In the genomic region with DNA sequence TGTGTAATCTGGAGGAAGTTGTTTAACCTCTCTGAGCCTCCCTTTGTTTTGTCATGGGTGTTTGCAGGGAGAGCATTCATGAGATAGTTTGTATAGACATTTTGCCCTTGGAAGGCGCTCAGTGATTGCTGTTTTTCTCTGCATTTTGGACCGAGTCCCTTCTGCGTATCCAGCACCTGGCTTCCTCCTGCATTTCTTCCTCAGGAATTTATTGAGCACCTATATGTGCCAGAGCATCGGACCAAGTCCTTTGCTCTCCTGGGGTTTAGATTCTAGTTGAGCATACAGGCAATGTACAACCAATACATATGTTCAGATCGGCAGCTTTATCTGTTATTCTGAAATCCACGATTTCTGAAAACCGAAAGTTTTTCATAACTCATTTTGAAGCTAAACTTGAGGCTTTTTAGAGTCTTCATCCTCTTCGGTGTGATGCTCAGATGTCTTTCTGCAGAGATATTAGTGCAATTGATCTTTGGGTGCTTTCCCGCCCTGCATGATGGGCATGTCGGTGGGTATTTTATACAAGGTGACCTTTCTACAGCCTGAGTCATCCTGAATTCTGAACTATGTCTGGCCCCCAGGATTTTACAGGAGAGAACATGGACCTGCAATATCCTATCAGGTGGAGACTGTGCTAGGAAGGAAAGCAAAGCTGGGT, we compare ENCODE assay signal across 9 cellular contexts. TPM values are rescaled to one million over a fixed set of nuclear protein-coding genes. Genes with fewer than 3 reads are reported as not detected.
A peak's percentile ranks its signal among the peaks of the same experiment; 100 is the strongest.
DNase-seq lines count a peak whose midpoint lies in the region; ATAC-seq and TF ChIP-seq lines count a peak whose summit lies in the region.
"Had no signal": no experiment of that assay in that cellular context is flagged by ENCODE, and none has a peak within 500 bp of the region (broad histone marks: within the 10 kb centered on the region; RNA-seq: fewer than 3 reads in every experiment).

No MANE protein-coding gene starts in this region.

- DNase-seq in AG04450 (ENCODE audit: low read depth, low spot score) (no peak), Peyer's patch (no peak), mammary epithelial cell (no peak), RPMI8226 (no peak), cerebellar cortex (ENCODE audit: low spot score) (no peak), mucosa of gallbladder (ENCODE audit: low spot score) (no peak)
- DNase-seq: COR-L47 had no signal

- H3K36me3 ChIP-seq in Peyer's patch (no peaks in the 10 kb centered on the region), mammary epithelial cell (ENCODE audit: insufficient read depth, low read length) (peaks cover 4% of the 10 kb centered on the region), neutrophil (peaks cover 16% of the 10 kb centered on the region)

- no peak overlapping the region for H2AFZ ChIP-seq in mammary epithelial cell (ENCODE audit: low read depth, low read length)

- no peak for TF ChIP-seq POLR2A in Peyer's patch (IDR thresholded peaks at IDR 0.05)

- 42% methylated on average over 10 of the region's 10 CpGs for WGBS in mammary epithelial cell (ENCODE audit: low coverage, missing lambda C conversion rate)

- dilution Hi-C loops in mammary epithelial cell (cut with HindIII; ENCODE audit: low sequenced_read_pairs), result no loop called here

- peak overlapping the region; percentile 73 for H3K4me2 ChIP-seq in mammary epithelial cell (ENCODE audit: insufficient read depth, low read depth, low read length)

- ATAC-seq in HG02973 (IDR thresholded peaks at IDR 0.05; ENCODE audit: unreplicated experiment), result no peak

- CTCF ChIA-PET in AG04450 (lab: Charles Lee), result interaction anchor here (1.5 to 3.3 kb wide), 3 partner anchors 50 to 83 kb away, joined by 3 to 17 read pairs (median 9); no protein-coding TSS in a partner anchor
- CTCF ChIA-PET in mammary epithelial cell (lab: Charles Lee; ENCODE audit: low non-redundant PET), result interaction anchor here (0.6 kb wide), 1 partner anchor 12 kb away, joined by 8 read pairs; no protein-coding TSS in a partner anchor

- intact Hi-C loops in mammary epithelial cell (cut with micrococcal nuclease), result loop anchor here (1.0 to 5.0 kb wide), 3 partner anchors 9 to 141 kb away; no protein-coding TSS in a partner anchor

- in situ Hi-C loops in mammary epithelial cell (cut with MboI; ENCODE audit: low sequenced_read_pairs in 2 of 2), result loop anchor here in 1 of 2 donors (5.0 kb wide), 1 partner anchor 49 kb away; no protein-coding TSS in a partner anchor

- H3K9me3 ChIP-seq in AG04450 (ENCODE audit: control insufficient read depth, insufficient read depth, low read length), result no peaks in the 10 kb centered on the region; the same call in 1 of the 2 replicates
- no peaks in the 10 kb centered on the region for H3K9me3 ChIP-seq in Peyer's patch
- H3K9me3 ChIP-seq in mammary epithelial cell (replicated peaks; ENCODE audit: insufficient read depth, low read length), result no peaks in the 10 kb centered on the region
- H3K9me3 ChIP-seq in neutrophil, result no peaks in the 10 kb centered on the region

- H3K79me2 ChIP-seq in mammary epithelial cell (ENCODE audit: insufficient read depth, low read length), result peaks cover 89% of the 10 kb centered on the region

- BruUV-seq in mammary epithelial cell (replicated peaks; lab: Mats Ljungman, UMichigan), result no TSS peak

- no peak overlapping the region for H3K4me3 ChIP-seq in AG04450 (ENCODE audit: low read depth, low read length)
- H3K4me3 ChIP-seq in Peyer's patch, result peak overlapping the region in 3 of 4 donors; percentile 8 to 24 (median 23)
- peak overlapping the region in 1 of 3 experiments; percentile 21 for H3K4me3 ChIP-seq in mammary epithelial cell (replicated peaks in 1 of 3; ENCODE audit: insufficient read depth in 1 of 3, low read depth in 2 of 3, low read length in 3 of 3)
- peak overlapping the region; percentile 86 to 98 for H3K4me3 ChIP-seq in neutrophil (ENCODE audit: low read depth in 1 of 2, low read length in 1 of 2)

- H3K27me3 ChIP-seq in AG04450 (ENCODE audit: control insufficient read depth, insufficient read depth, low read length), result no peaks in the 10 kb centered on the region
- H3K27me3 ChIP-seq in Peyer's patch, result no peaks in the 10 kb centered on the region
- H3K27me3 ChIP-seq in mammary epithelial cell (ENCODE audit: insufficient read depth, low read length), result no peaks in the 10 kb centered on the region
- no peaks in the 10 kb centered on the region for H3K27me3 ChIP-seq in neutrophil

- H3K27ac ChIP-seq in AG04450 (ENCODE audit: low read depth, low read length) (peak overlapping the region; percentile 55), Peyer's patch (peak overlapping the region; percentile 17 to 97 (median 82)), mammary epithelial cell (ENCODE audit: insufficient read depth, low read depth, low read length) (peak overlapping the region; percentile 89), neutrophil (peak overlapping the region; percentile 99)

- POLR2A ChIA-PET in AG04450 (lab: Yijun Ruan, JAX), result interaction anchor here (1.3 to 5.1 kb wide), 3 partner anchors 9 to 81 kb away, joined by 6 to 18 read pairs (median 15); no protein-coding TSS in a partner anchor

- TF ChIP-seq CTCF in AG04450 (IDR thresholded peaks at IDR 0.05; ENCODE audit: low read depth, low read length) (no peak), Peyer's patch (IDR thresholded peaks at IDR 0.05) (no peak), mammary epithelial cell (conservative IDR thresholded peaks at IDR 0.05 in 1 of 2, IDR thresholded peaks at IDR 0.05 in 1 of 2; ENCODE audit: extremely low read depth in 1 of 2, insufficient read depth in 1 of 2, low read depth in 1 of 2, low read length in 2 of 2) (no peak), neutrophil (IDR thresholded peaks at IDR 0.05) (no peak)

- H3K4me1 ChIP-seq in Peyer's patch, result peaks cover 0 to 77% (median 9%) of the 10 kb centered on the region in 4 donors
- peaks cover 76% of the 10 kb centered on the region for H3K4me1 ChIP-seq in mammary epithelial cell (ENCODE audit: insufficient read depth, low read length)
- H3K4me1 ChIP-seq in neutrophil (ENCODE audit: control insufficient read depth in 1 of 2, insufficient read depth in 1 of 2, low read depth in 1 of 2, low read length in 1 of 2), result peaks cover 87% of the 10 kb centered on the region in 2 experiments

- H4K20me1 ChIP-seq in mammary epithelial cell (ENCODE audit: insufficient read depth, low read length), result no peaks in the 10 kb centered on the region

- H3K9ac ChIP-seq in mammary epithelial cell (ENCODE audit: insufficient read depth, low read length), result peak overlapping the region; percentile 16

RNA-seq across cellular contexts. Expression of gene IL4R, which starts 4.1 kb away (rescaled TPM):
- 31.1 and 44.1 TPM in 2 replicates for polyA plus RNA-seq in AG04450 (2011; rRNA removed)
- 47.0 and 68.2 TPM in 2 replicates for polyA minus RNA-seq in AG04450 (2011; rRNA and poly(A)+ RNA removed)
- 100 to 1,000 TPM in 1 of 4 donors, 10 to 100 TPM in 3; 32.2 to 104 (median 71.9) TPM for total RNA-seq in Peyer's patch
- 100 to 1,000 TPM in 1 of 2 donors, 10 to 100 TPM in 1; 69.8 to 152 TPM for total RNA-seq in mammary epithelial cell
- 94.9 TPM for polyA plus RNA-seq in mammary epithelial cell
- 198 TPM for polyA minus RNA-seq in mammary epithelial cell
- total RNA-seq in mucosa of gallbladder, result 74.2 TPM

RNA-seq across cellular contexts. Expression of gene NSMCE1, which starts 49.3 kb away (rescaled TPM):
- 35.4 and 37.2 TPM in 2 replicates for polyA plus RNA-seq in AG04450 (2011; rRNA removed)
- 37.2 and 44.0 TPM in 2 replicates for polyA minus RNA-seq in AG04450 (2011; rRNA and poly(A)+ RNA removed)
- 10 to 100 TPM; 20.9 to 41.3 (median 30.6) TPM for total RNA-seq in Peyer's patch
- total RNA-seq in mammary epithelial cell, result 10 to 100 TPM; 71.6 to 81.2 TPM
- 54.1 TPM for polyA plus RNA-seq in mammary epithelial cell
- polyA minus RNA-seq in mammary epithelial cell, result 71.1 TPM
- total RNA-seq in mucosa of gallbladder, result 72.0 TPM
